ENCODE assay signal across 13 cellular contexts in the genomic region with DNA sequence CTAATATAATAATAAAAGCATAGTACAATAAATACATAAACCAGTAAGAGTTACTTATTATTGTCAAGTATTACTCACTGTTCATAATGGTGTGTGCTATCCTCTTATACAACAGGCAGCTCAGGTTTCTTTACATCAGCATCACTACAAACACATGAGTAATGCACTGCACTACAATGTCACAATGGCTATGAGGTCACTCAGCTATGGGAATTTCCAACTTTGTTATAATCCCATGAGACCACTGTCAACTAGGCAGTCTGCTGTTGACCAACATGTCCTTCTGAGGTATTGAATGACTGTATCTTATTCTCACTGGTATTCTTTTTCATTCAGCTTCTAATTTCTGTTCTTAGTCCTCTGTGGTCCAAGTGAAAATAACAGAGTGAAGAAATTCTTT.
DNase-seq lines count a peak whose midpoint lies in the region; ATAC-seq, FAIRE-seq and TF ChIP-seq lines count a peak whose summit lies in the region.
"Had no signal": no experiment of that assay in that cellular context is flagged by ENCODE, and none has a peak within 500 bp of the region (broad histone marks: within the 10 kb centered on the region; RNA-seq: fewer than 3 reads in every experiment).

No MANE protein-coding gene starts in this region.

- TF ChIP-seq EP300 in SK-N-SH (IDR thresholded peaks at IDR 0.05; ENCODE audit: borderline replicate concordance in 1 of 2, low read depth in 1 of 2, low read length in 1 of 2) = no peak

- FAIRE-seq in keratinocyte (lab: Jason Lieb, UNC) = peak; percentile 85
- FAIRE-seq: G401.6 had no signal

- H3K9ac ChIP-seq in SK-N-SH = no peak overlapping the region
- no peak overlapping the region for H3K9ac ChIP-seq in keratinocyte (ENCODE audit: control insufficient read depth, extremely low read depth, insufficient read depth, low read length)

- no peak for TF ChIP-seq RAD21 in SK-N-SH (IDR thresholded peaks at IDR 0.05; ENCODE audit: low read length)

- H3K4me2 ChIP-seq in SK-N-SH (no peak overlapping the region), keratinocyte (ENCODE audit: control insufficient read depth, extremely low read depth, insufficient read depth, low read depth, low read length) (no peak overlapping the region)

- dilution Hi-C loops in keratinocyte (cut with MboI; ENCODE audit: extremely low pct_ligation_motif_present, low sequenced_read_pairs) = no loop called here

- H4K20me1 ChIP-seq in SK-N-SH (ENCODE audit: insufficient read depth) = no peaks in the 10 kb centered on the region
- no peaks in the 10 kb centered on the region for H4K20me1 ChIP-seq in keratinocyte (ENCODE audit: control insufficient read depth, extremely low read depth, insufficient read depth, low read length)

- CTCF ChIA-PET in SK-N-SH (lab: Yijun Ruan, JAX) (no interaction called here), GM10248 (lab: Yijun Ruan, JAX) (no interaction called here)

- H3K9me2 ChIP-seq in SK-N-SH = no peaks in the 10 kb centered on the region; the same call in 1 of the 2 replicates

- H3K27me3 ChIP-seq in SK-N-SH (ENCODE audit: insufficient read depth) (no peaks in the 10 kb centered on the region), keratinocyte (ENCODE audit: control insufficient read depth, extremely low read depth, insufficient read depth, low read length) (no peaks in the 10 kb centered on the region)
- H3K27me3 ChIP-seq: esophagus muscularis mucosa, stomach had no signal

- POLR2A ChIA-PET in SK-N-SH (lab: Yijun Ruan, JAX) (no interaction called here), GM10248 (lab: Yijun Ruan, JAX) (no interaction called here)

- ATAC-seq in HG02763 (IDR thresholded peaks at IDR 0.05; ENCODE audit: unreplicated experiment) = peak; percentile 53
- no peak for ATAC-seq in HG03108 (IDR thresholded peaks at IDR 0.05; ENCODE audit: unreplicated experiment)
- ATAC-seq: WTC11 had no signal

- peaks cover 6% of the 10 kb centered on the region for H3F3A ChIP-seq in SK-N-SH (replicated peaks; ENCODE audit: insufficient read depth)

- no peaks in the 10 kb centered on the region for H3K9me3 ChIP-seq in SK-N-SH
- no peaks in the 10 kb centered on the region for H3K9me3 ChIP-seq in keratinocyte (ENCODE audit: control insufficient read depth, low read depth, low read length)
- H3K9me3 ChIP-seq: esophagus muscularis mucosa, stomach had no signal

- H3K79me2 ChIP-seq in SK-N-SH (ENCODE audit: insufficient read depth) (no peaks in the 10 kb centered on the region), keratinocyte (ENCODE audit: control insufficient read depth, insufficient read depth, low read length) (no peaks in the 10 kb centered on the region)

- H3K4me3 ChIP-seq in SK-N-SH (ENCODE audit: low read depth in 2 of 2, low read length in 1 of 2) (no peak overlapping the region), keratinocyte (ENCODE audit: control insufficient read depth in 2 of 3, extremely low read depth in 1 of 3, insufficient read depth in 2 of 3, low read depth in 1 of 3, low read length in 3 of 3) (no peak overlapping the region)
- H3K4me3 ChIP-seq: esophagus muscularis mucosa, stomach had no signal

- DNase-seq in GM04503 (ENCODE audit: low read depth) (peak; percentile 61), SK-N-SH (no peak), keratinocyte (ENCODE audit: low read depth, low spot score) (peak; percentile 32), GM10248 (ENCODE audit: extremely low spot score) (no peak), amygdala (lab: John Stamatoyannopoulos, UW) (no peak)
- DNase-seq in stimulated activated naive CD4-positive, alpha-beta T cell treated with Interleukin-2 at 50 U/mL for 16 hours (lab: John Stamatoyannopoulos, UW) = no peak
- DNase-seq: GOT3, stomach had no signal

- H3K9me1 ChIP-seq in keratinocyte (ENCODE audit: control insufficient read depth, extremely low read depth, insufficient read depth, low read length) = no peaks in the 10 kb centered on the region

- H2AFZ ChIP-seq in SK-N-SH (ENCODE audit: low read depth) = no peak overlapping the region
- no peak overlapping the region for H2AFZ ChIP-seq in keratinocyte (ENCODE audit: control insufficient read depth, low read length)

- H3K27ac ChIP-seq in SK-N-SH (ENCODE audit: low read depth in 2 of 2, low read length in 1 of 2) (peak overlapping the region in 1 of 2 experiments; percentile 55; a peak in 2 of 4 replicates), keratinocyte (ENCODE audit: control insufficient read depth, insufficient read depth, low read length) (peak overlapping the region; percentile 44)
- H3K27ac ChIP-seq: esophagus muscularis mucosa, stomach had no signal

- peaks cover 0 to 5% of the 10 kb centered on the region in 2 experiments for H3K36me3 ChIP-seq in SK-N-SH (replicated peaks in 1 of 2; ENCODE audit: control insufficient read depth in 1 of 2, insufficient read depth in 2 of 2, low read length in 1 of 2)
- no peaks in the 10 kb centered on the region for H3K36me3 ChIP-seq in keratinocyte (ENCODE audit: control insufficient read depth in 2 of 2, extremely low read depth in 1 of 2, insufficient read depth in 2 of 2, low read length in 2 of 2)
- H3K36me3 ChIP-seq: esophagus muscularis mucosa, stomach had no signal

- H3K4me1 ChIP-seq in SK-N-SH (ENCODE audit: control insufficient read depth in 1 of 2, insufficient read depth in 2 of 2, low read depth in 1 of 2, low read length in 1 of 2) = peaks cover 0 to 21% of the 10 kb centered on the region in 2 experiments; a peak in 2 of 4 replicates
- peaks cover 9% of the 10 kb centered on the region for H3K4me1 ChIP-seq in keratinocyte (ENCODE audit: control insufficient read depth, extremely low read depth, insufficient read depth, low read length)
- H3K4me1 ChIP-seq: esophagus muscularis mucosa, stomach had no signal

- TF ChIP-seq CTCF in SK-N-SH (IDR thresholded peaks at IDR 0.05) = no peak
- TF ChIP-seq CTCF in keratinocyte (optimal IDR thresholded peaks at IDR 0.05 in 1 of 3, IDR thresholded peaks at IDR 0.05 in 1 of 3, conservative IDR thresholded peaks at IDR 0.05 in 1 of 3; ENCODE audit: extremely low read depth in 1 of 3, insufficient read depth in 2 of 3, low read length in 3 of 3) = no peak
- TF ChIP-seq CTCF in GM10248 (IDR thresholded peaks at IDR 0.05; ENCODE audit: control extremely low read depth, extremely low read depth, low read depth, missing control alignments) = no peak

TF ChIP-seq in SK-N-SH, 30 proteins besides CTCF, POLR2A, EP300 and RAD21:
- TF ChIP-seq ZBTB33 (IDR thresholded peaks at IDR 0.05; ENCODE audit: borderline replicate concordance, low read depth) (no peak), FOSL2 (IDR thresholded peaks at IDR 0.05; ENCODE audit: borderline replicate concordance, low read depth) (0 out of 2 replicates have a peak, but pooled peaks have one; percentile 13)
- TF ChIP-seq, protein P1, sequence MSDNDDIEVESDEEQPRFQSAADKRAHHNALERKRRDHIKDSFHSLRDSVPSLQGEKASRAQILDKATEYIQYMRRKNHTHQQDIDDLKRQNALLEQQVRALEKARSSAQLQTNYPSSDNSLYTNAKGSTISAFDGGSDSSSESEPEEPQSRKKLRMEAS (IDR thresholded peaks at IDR 0.05; ENCODE audit: low read depth) = no peak

Comparison
In these comparisons a context has a peak if more than half of its experiments do, and no peak if none do; other contexts are left out.
1. DNase-seq: peak in GM04503 (single experiment) and keratinocyte (single experiment); none in SK-N-SH (single experiment), GM10248 (single experiment), amygdala (0 of 56) and stimulated activated naive CD4-positive, alpha-beta T cell treated with Interleukin-2 at 50 U/mL for 16 hours (single experiment).